1 cellular context compared by ENCODE assay signal in genomic region chr11:10742460-10743208, GRCh38.
A peak's percentile ranks its signal among the peaks of the same experiment; 100 is the strongest.
TF ChIP-seq lines count a peak whose summit lies in the region.

No MANE protein-coding gene starts in this region.

TF ChIP-seq in K562, 482 proteins besides CTCF, POLR2A, EP300 and RAD21 (continued from another document and continues in another):
- TF ChIP-seq ZBTB33 (CRISPR knock-in tag; IDR thresholded peaks at IDR 0.05), result no peak
- TF ChIP-seq FOXJ3 (CRISPR knock-in tag; IDR thresholded peaks at IDR 0.05), result no peak
- no peak for TF ChIP-seq ZBTB8A (IDR thresholded peaks at IDR 0.05; ENCODE audit: partially characterized antibody)
- TF ChIP-seq SP1 (CRISPR knock-in tag; IDR thresholded peaks at IDR 0.05), result no peak
- TF ChIP-seq ELF2 (CRISPR knock-in tag; IDR thresholded peaks at IDR 0.05), result no peak
- peak; percentile 40; the same call in 1 of the 2 replicates for TF ChIP-seq VEZF1 (CRISPR knock-in tag; IDR thresholded peaks at IDR 0.05)
- no peak for TF ChIP-seq CBX1 (IDR thresholded peaks at IDR 0.05; ENCODE audit: low read depth)
- TF ChIP-seq GABPB2 (CRISPR knock-in tag; conservative IDR thresholded peaks at IDR 0.05), result no peak
- TF ChIP-seq PREB (CRISPR knock-in tag; IDR thresholded peaks at IDR 0.05), result no peak
- TF ChIP-seq DDX20 (tag; IDR thresholded peaks at IDR 0.05; ENCODE audit: low read depth), result no peak
- TF ChIP-seq ADNP (tag; IDR thresholded peaks at IDR 0.05), result no peak
- no peak for TF ChIP-seq ZNF212 (CRISPR knock-in tag; IDR thresholded peaks at IDR 0.05)
- TF ChIP-seq FOXA3 (CRISPR knock-in tag; conservative IDR thresholded peaks at IDR 0.05 in 1 of 2, IDR thresholded peaks at IDR 0.05 in 1 of 2), result peak in 1 of 2 experiments; percentile 85; a peak in 2 of 4 replicates
- no peak for TF ChIP-seq RNF219 (CRISPR knock-in tag; IDR thresholded peaks at IDR 0.05)
- TF ChIP-seq SMARCA5 (IDR thresholded peaks at IDR 0.05), result no peak
- TF ChIP-seq ESRRA (IDR thresholded peaks at IDR 0.05; ENCODE audit: borderline replicate concordance, low read depth), result peak; percentile 43; the same call in 1 of the 2 replicates
- TF ChIP-seq ZNF57 (CRISPR knock-in tag; IDR thresholded peaks at IDR 0.05), result no peak
- no peak for TF ChIP-seq STAT5B (CRISPR knock-in tag; IDR thresholded peaks at IDR 0.05)
- no peak for TF ChIP-seq LCOR (CRISPR knock-in tag; IDR thresholded peaks at IDR 0.05)
- TF ChIP-seq TBP (optimal IDR thresholded peaks at IDR 0.05; ENCODE audit: low read depth, low read length), result no peak
- TF ChIP-seq MYNN (IDR thresholded peaks at IDR 0.05), result peak; percentile 69; the same call in 1 of the 2 replicates
- TF ChIP-seq MYNN (CRISPR knock-in tag; IDR thresholded peaks at IDR 0.05), result no peak
- no peak for TF ChIP-seq ATF1 (CRISPR knock-in tag; IDR thresholded peaks at IDR 0.05)
- peak; percentile 57 for TF ChIP-seq ATF1 (tag; IDR thresholded peaks at IDR 0.05)
- no peak for TF ChIP-seq PTRF (tag; IDR thresholded peaks at IDR 0.05)
- no peak for TF ChIP-seq ETV6 (IDR thresholded peaks at IDR 0.05; ENCODE audit: borderline replicate concordance in 1 of 2, low read depth in 2 of 2, low read length in 1 of 2)
- no peak for TF ChIP-seq ETV6 (CRISPR knock-in tag; IDR thresholded peaks at IDR 0.05; ENCODE audit: borderline replicate concordance)
- no peak for TF ChIP-seq ZBED1 (IDR thresholded peaks at IDR 0.05)
- TF ChIP-seq RBM25 (IDR thresholded peaks at IDR 0.05; ENCODE audit: low read depth, low read length, severe bottlenecking), result no peak
- TF ChIP-seq CHAMP1 (IDR thresholded peaks at IDR 0.05), result no peak
- TF ChIP-seq SIN3B (IDR thresholded peaks at IDR 0.05; ENCODE audit: low read depth), result no peak
- no peak for TF ChIP-seq ZFP91 (CRISPR knock-in tag; IDR thresholded peaks at IDR 0.05)
- TF ChIP-seq REST (CRISPR knock-in tag; IDR thresholded peaks at IDR 0.05; ENCODE audit: low read depth), result no peak
- no peak; the same call in 1 of the 2 replicates for TF ChIP-seq ZBTB12 (CRISPR knock-in tag; IDR thresholded peaks at IDR 0.05)
- TF ChIP-seq GATA2 (CRISPR knock-in tag; IDR thresholded peaks at IDR 0.05), result peak; percentile 75
- TF ChIP-seq PATZ1 (CRISPR knock-in tag; IDR thresholded peaks at IDR 0.05; ENCODE audit: borderline replicate concordance), result no peak
- no peak for TF ChIP-seq SFPQ (IDR thresholded peaks at IDR 0.05; ENCODE audit: low read depth, low read length)
- TF ChIP-seq ZNF76 (CRISPR knock-in tag; IDR thresholded peaks at IDR 0.05; ENCODE audit: borderline replicate concordance), result no peak
- TF ChIP-seq TRIM28 (IDR thresholded peaks at IDR 0.05), result no peak
- TF ChIP-seq TCF7L2 (IDR thresholded peaks at IDR 0.05; ENCODE audit: low read depth, low read length), result no peak
- TF ChIP-seq ZNF23 (CRISPR knock-in tag; IDR thresholded peaks at IDR 0.05), result no peak
- peak; percentile 98 for TF ChIP-seq FOSL1 (tag; conservative IDR thresholded peaks at IDR 0.05)
- TF ChIP-seq CHD4 (IDR thresholded peaks at IDR 0.05; ENCODE audit: insufficient read depth, insufficient replicate concordance, low read depth, low read length, poor library complexity, severe bottlenecking), result no peak
- no peak for TF ChIP-seq ARHGAP35 (IDR thresholded peaks at IDR 0.05; ENCODE audit: partially characterized antibody)
- no peak for TF ChIP-seq SMARCB1 (IDR thresholded peaks at IDR 0.05; ENCODE audit: insufficient read length, low read depth)
